Comparison of ENCODE assay signal across 8 cellular contexts in the genomic region with DNA sequence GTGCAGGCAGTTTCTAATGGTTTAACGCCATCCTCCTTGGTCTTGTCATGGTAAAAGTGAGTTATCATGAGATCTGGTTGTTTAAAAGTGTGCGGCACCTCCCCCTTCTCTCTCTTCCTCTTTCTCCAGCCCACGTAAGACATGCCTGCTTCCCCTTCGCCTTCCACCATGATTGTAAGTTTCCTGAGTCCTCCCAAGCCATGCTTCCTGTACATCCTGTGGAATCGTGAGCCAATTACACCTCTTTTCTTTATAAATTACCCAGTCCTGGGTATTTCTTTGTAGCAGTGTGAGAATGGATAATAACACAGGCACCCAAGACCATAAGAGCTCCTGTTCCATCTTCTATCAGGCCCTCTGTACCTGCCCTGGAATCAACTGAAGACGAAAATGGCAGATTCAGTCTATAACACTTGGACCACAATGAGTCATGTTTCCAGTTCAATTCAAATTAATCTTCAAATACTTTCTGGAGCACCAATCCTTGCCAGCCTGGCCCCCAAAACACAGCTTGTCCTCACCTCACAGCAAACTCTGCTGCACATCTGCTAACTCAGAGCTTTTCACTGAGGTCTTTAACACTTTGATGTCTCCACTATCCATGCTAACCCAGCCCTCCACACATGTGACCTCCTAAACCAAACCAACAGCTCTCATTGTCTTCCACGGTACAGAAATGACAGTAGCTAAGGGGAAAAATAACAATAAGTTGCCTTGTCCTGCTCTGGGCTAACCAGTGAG.
DNase-seq lines count a peak whose midpoint lies in the region; ATAC-seq and TF ChIP-seq lines count a peak whose summit lies in the region.

No MANE protein-coding gene starts in this region.

- TF ChIP-seq CTCF in progenitor cell of endocrine pancreas (IDR thresholded peaks at IDR 0.05; ENCODE audit: unreplicated experiment) (no peak), WTC11 (IDR thresholded peaks at IDR 0.05) (no peak)

- peak overlapping the region; percentile 30 for H3K27ac Mint-ChIP-seq in activated CD4-positive, alpha-beta memory T cell treated with anti-CD3 and anti-CD28 coated beads for 36 hours
- no peak overlapping the region for H3K27ac Mint-ChIP-seq in activated CD4-positive, alpha-beta memory T cell treated with anti-CD3 and anti-CD28 coated beads, Interleukin-2, amount 10 ng/mL, durations not matched to agents 7 days and 5 days
- peak overlapping the region; percentile 18 for H3K27ac Mint-ChIP-seq in progenitor cell of endocrine pancreas
- no peak overlapping the region for H3K27ac Mint-ChIP-seq in WTC11

- peak; percentile 26 for DNase-seq in activated CD4-positive, alpha-beta memory T cell treated with anti-CD3 and anti-CD28 coated beads for 36 hours
- no peak for DNase-seq in activated CD4-positive, alpha-beta memory T cell treated with anti-CD3 and anti-CD28 coated beads, Interleukin-2, amount 10 ng/mL, durations not matched to agents 7 days and 5 days
- DNase-seq in MV-4-11 (lab: John Stamatoyannopoulos, UW): peak; percentile 80
- no peak for DNase-seq in progenitor cell of endocrine pancreas (ENCODE audit: low spot score, unreplicated experiment)
- no peak for DNase-seq in WTC11 (ENCODE audit: low spot score)
- no peak for DNase-seq in NCI-H748 (lab: John Stamatoyannopoulos, UW; ENCODE audit: unreplicated experiment)

- peaks cover 44% of the 10 kb centered on the region for H3K4me1 Mint-ChIP-seq in activated CD4-positive, alpha-beta memory T cell treated with anti-CD3 and anti-CD28 coated beads for 36 hours (ENCODE audit: low read depth)
- peaks cover 20% of the 10 kb centered on the region for H3K4me1 Mint-ChIP-seq in activated CD4-positive, alpha-beta memory T cell treated with anti-CD3 and anti-CD28 coated beads, Interleukin-2, amount 10 ng/mL, durations not matched to agents 7 days and 5 days
- H3K4me1 Mint-ChIP-seq in progenitor cell of endocrine pancreas (ENCODE audit: low read depth) (no peaks in the 10 kb centered on the region), WTC11 (peaks cover 48% of the 10 kb centered on the region)

- CTCF ChIA-PET in activated CD4-positive, alpha-beta memory T cell treated with anti-CD3 and anti-CD28 coated beads for 36 hours (lab: Charles Lee): no interaction called here
- CTCF ChIA-PET in activated CD4-positive, alpha-beta memory T cell treated with anti-CD3 and anti-CD28 coated beads, Interleukin-2, amount 10 ng/mL, durations not matched to agents 7 days and 5 days (lab: Charles Lee): interaction anchor here (0.5 kb wide), 1 partner anchor 10 kb away, joined by 3 read pairs; no protein-coding TSS in a partner anchor
- CTCF ChIA-PET in WTC11 (lab: Charles Lee): no interaction called here

- H3K27me3 Mint-ChIP-seq in activated CD4-positive, alpha-beta memory T cell treated with anti-CD3 and anti-CD28 coated beads for 36 hours: no peaks in the 10 kb centered on the region
- no peaks in the 10 kb centered on the region for H3K27me3 Mint-ChIP-seq in activated CD4-positive, alpha-beta memory T cell treated with anti-CD3 and anti-CD28 coated beads, Interleukin-2, amount 10 ng/mL, durations not matched to agents 7 days and 5 days
- H3K27me3 Mint-ChIP-seq in progenitor cell of endocrine pancreas (no peaks in the 10 kb centered on the region), WTC11 (ENCODE audit: low read depth) (no peaks in the 10 kb centered on the region)

- peak; percentile 69 for ATAC-seq in HG02588 (IDR thresholded peaks at IDR 0.05; ENCODE audit: unreplicated experiment)
- ATAC-seq in WTC11: no peak
- ATAC-seq in GM18517 (IDR thresholded peaks at IDR 0.05; ENCODE audit: unreplicated experiment): no peak

- H3K36me3 Mint-ChIP-seq in activated CD4-positive, alpha-beta memory T cell treated with anti-CD3 and anti-CD28 coated beads for 36 hours: peaks cover 26% of the 10 kb centered on the region
- H3K36me3 Mint-ChIP-seq in activated CD4-positive, alpha-beta memory T cell treated with anti-CD3 and anti-CD28 coated beads, Interleukin-2, amount 10 ng/mL, durations not matched to agents 7 days and 5 days (ENCODE audit: low read depth): peaks cover 31% of the 10 kb centered on the region
- H3K36me3 Mint-ChIP-seq in progenitor cell of endocrine pancreas (ENCODE audit: insufficient read depth) (peaks cover 4% of the 10 kb centered on the region), WTC11 (peaks cover 17% of the 10 kb centered on the region)

- H3K9me3 Mint-ChIP-seq in activated CD4-positive, alpha-beta memory T cell treated with anti-CD3 and anti-CD28 coated beads for 36 hours: no peaks in the 10 kb centered on the region
- no peaks in the 10 kb centered on the region for H3K9me3 Mint-ChIP-seq in activated CD4-positive, alpha-beta memory T cell treated with anti-CD3 and anti-CD28 coated beads, Interleukin-2, amount 10 ng/mL, durations not matched to agents 7 days and 5 days
- H3K9me3 Mint-ChIP-seq in progenitor cell of endocrine pancreas (ENCODE audit: low read depth) (peaks cover 3% of the 10 kb centered on the region), WTC11 (peaks cover 9% of the 10 kb centered on the region)

- no peak overlapping the region for H3K4me3 Mint-ChIP-seq in activated CD4-positive, alpha-beta memory T cell treated with anti-CD3 and anti-CD28 coated beads for 36 hours
- H3K4me3 Mint-ChIP-seq in activated CD4-positive, alpha-beta memory T cell treated with anti-CD3 and anti-CD28 coated beads, Interleukin-2, amount 10 ng/mL, durations not matched to agents 7 days and 5 days: no peak overlapping the region
- H3K4me3 Mint-ChIP-seq in progenitor cell of endocrine pancreas (ENCODE audit: low read depth) (no peak overlapping the region), WTC11 (no peak overlapping the region)

- POLR2A ChIA-PET in activated CD4-positive, alpha-beta memory T cell treated with anti-CD3 and anti-CD28 coated beads for 36 hours (lab: Charles Lee): no interaction called here
- POLR2A ChIA-PET in activated CD4-positive, alpha-beta memory T cell treated with anti-CD3 and anti-CD28 coated beads, Interleukin-2, amount 10 ng/mL, durations not matched to agents 7 days and 5 days (lab: Charles Lee): no interaction called here
- POLR2A ChIA-PET in WTC11 (lab: Charles Lee): no interaction called here

- intact Hi-C loops in activated CD4-positive, alpha-beta memory T cell treated with anti-CD3 and anti-CD28 coated beads for 36 hours (cut with micrococcal nuclease): no loop called here

TF ChIP-seq in WTC11, 78 proteins besides CTCF, POLR2A, EP300 and RAD21 (continues in another document):
- TF ChIP-seq ZNF263 (CRISPR knock-in tag; IDR thresholded peaks at IDR 0.05; ENCODE audit: low read depth): no peak
- no peak for TF ChIP-seq SMAD3 (CRISPR knock-in tag; IDR thresholded peaks at IDR 0.05; ENCODE audit: borderline replicate concordance)
- TF ChIP-seq, protein P1, sequence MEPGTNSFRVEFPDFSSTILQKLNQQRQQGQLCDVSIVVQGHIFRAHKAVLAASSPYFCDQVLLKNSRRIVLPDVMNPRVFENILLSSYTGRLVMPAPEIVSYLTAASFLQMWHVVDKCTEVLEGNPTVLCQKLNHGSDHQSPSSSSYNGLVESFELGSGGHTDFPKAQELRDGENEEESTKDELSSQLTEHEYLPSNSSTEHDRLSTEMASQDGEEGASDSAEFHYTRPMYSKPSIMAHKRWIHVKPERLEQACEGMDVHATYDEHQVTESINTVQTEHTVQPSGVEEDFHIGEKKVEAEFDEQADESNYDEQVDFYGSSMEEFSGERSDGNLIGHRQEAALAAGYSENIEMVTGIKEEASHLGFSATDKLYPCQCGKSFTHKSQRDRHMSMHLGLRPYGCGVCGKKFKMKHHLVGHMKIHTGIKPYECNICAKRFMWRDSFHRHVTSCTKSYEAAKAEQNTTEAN (CRISPR knock-in tag; IDR thresholded peaks at IDR 0.05): no peak
- TF ChIP-seq, protein P2, sequence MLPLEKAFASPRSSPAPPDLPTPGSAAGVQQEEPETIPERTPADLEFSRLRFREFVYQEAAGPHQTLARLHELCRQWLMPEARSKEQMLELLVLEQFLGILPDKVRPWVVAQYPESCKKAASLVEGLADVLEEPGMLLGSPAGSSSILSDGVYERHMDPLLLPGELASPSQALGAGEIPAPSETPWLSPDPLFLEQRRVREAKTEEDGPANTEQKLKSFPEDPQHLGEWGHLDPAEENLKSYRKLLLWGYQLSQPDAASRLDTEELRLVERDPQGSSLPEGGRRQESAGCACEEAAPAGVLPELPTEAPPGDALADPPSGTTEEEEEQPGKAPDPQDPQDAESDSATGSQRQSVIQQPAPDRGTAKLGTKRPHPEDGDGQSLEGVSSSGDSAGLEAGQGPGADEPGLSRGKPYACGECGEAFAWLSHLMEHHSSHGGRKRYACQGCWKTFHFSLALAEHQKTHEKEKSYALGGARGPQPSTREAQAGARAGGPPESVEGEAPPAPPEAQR (CRISPR knock-in tag; IDR thresholded peaks at IDR 0.05): no peak
- no peak for TF ChIP-seq GTF2I (CRISPR knock-in tag; conservative IDR thresholded peaks at IDR 0.05)
- no peak for TF ChIP-seq TEAD1 (CRISPR knock-in tag; IDR thresholded peaks at IDR 0.05)
- TF ChIP-seq TP53 (CRISPR knock-in tag; IDR thresholded peaks at IDR 0.05): no peak
- TF ChIP-seq, protein P3, sequence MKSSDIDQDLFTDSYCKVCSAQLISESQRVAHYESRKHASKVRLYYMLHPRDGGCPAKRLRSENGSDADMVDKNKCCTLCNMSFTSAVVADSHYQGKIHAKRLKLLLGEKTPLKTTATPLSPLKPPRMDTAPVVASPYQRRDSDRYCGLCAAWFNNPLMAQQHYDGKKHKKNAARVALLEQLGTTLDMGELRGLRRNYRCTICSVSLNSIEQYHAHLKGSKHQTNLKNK (CRISPR knock-in tag; IDR thresholded peaks at IDR 0.05): no peak
- TF ChIP-seq, protein P4, sequence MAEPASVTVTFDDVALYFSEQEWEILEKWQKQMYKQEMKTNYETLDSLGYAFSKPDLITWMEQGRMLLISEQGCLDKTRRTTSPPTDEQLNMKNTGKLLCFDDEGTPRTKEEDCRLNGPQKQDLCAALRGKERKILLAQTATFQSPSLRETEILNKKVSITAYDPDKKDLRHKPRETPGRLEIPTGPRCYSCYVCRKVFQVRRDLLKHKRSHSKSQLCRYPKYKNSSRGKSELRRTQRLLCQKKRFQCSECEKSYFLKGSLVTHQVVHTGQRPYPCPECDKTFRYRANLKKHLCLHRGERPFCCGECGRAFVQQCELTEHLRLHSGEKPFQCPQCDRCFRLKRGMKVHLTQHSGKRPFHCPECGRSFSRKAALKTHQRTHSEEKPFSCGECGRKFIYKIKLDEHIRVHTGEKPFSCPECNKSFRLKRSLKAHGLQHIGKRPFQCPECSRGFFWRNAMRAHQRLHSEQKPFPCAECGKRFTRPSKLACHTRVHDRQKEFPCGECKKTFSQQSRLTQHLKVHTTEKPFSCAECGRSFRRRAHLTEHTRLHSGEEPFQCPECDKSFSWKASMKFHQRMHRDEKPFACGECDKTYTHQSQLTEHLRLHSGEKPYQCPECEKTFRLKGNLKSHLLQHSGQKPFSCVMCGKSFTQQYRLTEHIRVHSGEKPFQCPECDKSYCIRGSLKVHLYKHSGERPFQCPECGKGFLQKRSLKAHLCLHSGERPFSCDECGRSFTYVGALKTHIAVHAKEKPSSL (CRISPR knock-in tag; conservative IDR thresholded peaks at IDR 0.05): no peak
- TF ChIP-seq ZNF138 (CRISPR knock-in tag; conservative IDR thresholded peaks at IDR 0.05): no peak

Comparison
In these comparisons a context has a peak if more than half of its experiments do, and no peak if none do; other contexts are left out.
1. DNase-seq: peak in activated CD4-positive, alpha-beta memory T cell treated with anti-CD3 and anti-CD28 coated beads for 36 hours (single experiment) and MV-4-11 (single experiment); none in activated CD4-positive, alpha-beta memory T cell treated with anti-CD3 and anti-CD28 coated beads, Interleukin-2, amount 10 ng/mL, durations not matched to agents 7 days and 5 days (single experiment), progenitor cell of endocrine pancreas (single experiment), WTC11 (single experiment) and NCI-H748 (single experiment).
2. H3K27ac Mint-ChIP-seq: peak in activated CD4-positive, alpha-beta memory T cell treated with anti-CD3 and anti-CD28 coated beads for 36 hours (single experiment) and progenitor cell of endocrine pancreas (single experiment); none in activated CD4-positive, alpha-beta memory T cell treated with anti-CD3 and anti-CD28 coated beads, Interleukin-2, amount 10 ng/mL, durations not matched to agents 7 days and 5 days (single experiment) and WTC11 (single experiment).